In genomic region chr1:100034465-100034864, GRCh38 we compare ENCODE assay signal across 8 cellular contexts.
DNase-seq lines count a peak whose midpoint lies in the region; ATAC-seq, FAIRE-seq and TF ChIP-seq lines count a peak whose summit lies in the region.

No MANE protein-coding gene starts in this region.

- CTCF ChIA-PET in Panc1 (lab: Charles Lee), result no interaction called here

- H3K4me3 ChIP-seq in Panc1 (ENCODE audit: low read depth in 2 of 2, low read length in 2 of 2) (no peak overlapping the region), sigmoid colon (no peak overlapping the region)

- no TSS peak for BruUV-seq in Panc1 (replicated peaks; lab: Mats Ljungman, UMichigan)

- H3K36me3 ChIP-seq in Panc1 (ENCODE audit: control insufficient read depth, insufficient read depth, low read length), result peaks cover 6% of the 10 kb centered on the region; the same call in 1 of the 2 replicates
- no peaks in the 10 kb centered on the region for H3K36me3 ChIP-seq in sigmoid colon

- intact Hi-C loops in Panc1 (cut with micrococcal nuclease; ENCODE audit: unreplicated experiment) (loop anchor here (10.0 kb wide), 1 partner anchor 230 kb away; no protein-coding TSS in a partner anchor), sigmoid colon (cut with DNase I) (no loop called here), left cardiac atrium (cut with DNase I) (no loop called here)

- peak; percentile 81 for FAIRE-seq in GM18507 (lab: Jason Lieb, UNC)

- TF ChIP-seq POLR2A in GM18505 (IDR thresholded peaks at IDR 0.05; ENCODE audit: borderline replicate concordance, extremely low read depth, insufficient read depth, insufficient read length) (no peak), sigmoid colon (IDR thresholded peaks at IDR 0.05) (no peak)

- H3K27me3 ChIP-seq in Panc1 (ENCODE audit: control insufficient read depth, insufficient read depth, low read length) (no peaks in the 10 kb centered on the region), sigmoid colon (no peaks in the 10 kb centered on the region)

- H3K4me1 ChIP-seq in Panc1 (ENCODE audit: control insufficient read depth, insufficient read depth, low read length) (no peaks in the 10 kb centered on the region; the same call in 1 of the 2 replicates), sigmoid colon (peaks cover 0 to 14% (median 11%) of the 10 kb centered on the region in 4 donors)

- POLR2A ChIA-PET in Panc1 (lab: Charles Lee), result no interaction called here

- no peak overlapping the region for H3K27ac ChIP-seq in Panc1 (ENCODE audit: low read length)
- H3K27ac ChIP-seq in sigmoid colon, result no peak overlapping the region

- no peak for TF ChIP-seq EP300 in sigmoid colon (IDR thresholded peaks at IDR 0.05)

- peak; percentile 51 to 63 for DNase-seq in AML-193 (lab: John Stamatoyannopoulos, UW)
- no peak for DNase-seq in GM18507 (ENCODE audit: extremely low spot score, insufficient read length, low read depth)
- DNase-seq in Panc1 (ENCODE audit: low read depth, low spot score), result no peak
- DNase-seq in germinal center (ENCODE audit: low spot score), result peak; percentile 27
- DNase-seq in sigmoid colon, result no peak
- DNase-seq in left cardiac atrium, result no peak

- in situ Hi-C loops in Panc1 (cut with HindIII; ENCODE audit: low pct_unique_long_range_greater_than_20kb, low sequenced_read_pairs), result no loop called here

- TF ChIP-seq CTCF in Panc1 (IDR thresholded peaks at IDR 0.05) (peak; percentile 21; the same call in 1 of the 2 replicates), sigmoid colon (IDR thresholded peaks at IDR 0.05) (peak in 1 of 4 experiments; percentile 6)

- no peak for ATAC-seq in Panc1
- ATAC-seq in GM18505 (IDR thresholded peaks at IDR 0.05; ENCODE audit: unreplicated experiment), result no peak
- ATAC-seq in left cardiac atrium, result no peak
- no peak for ATAC-seq in HG02852 (IDR thresholded peaks at IDR 0.05; ENCODE audit: unreplicated experiment)

- no peaks in the 10 kb centered on the region for H3K9me3 ChIP-seq in Panc1 (ENCODE audit: control insufficient read depth, insufficient read depth, low read depth, low read length)
- no peaks in the 10 kb centered on the region for H3K9me3 ChIP-seq in sigmoid colon

Comparison
In these comparisons a context has a peak if more than half of its experiments do, and no peak if none do; other contexts are left out.
1. DNase-seq: peak in AML-193 (2 of 2) and germinal center (single experiment); none in GM18507 (single experiment), Panc1 (single experiment), sigmoid colon (single experiment) and left cardiac atrium (single experiment).